24 cellular contexts compared by ENCODE assay signal in the genomic region with DNA sequence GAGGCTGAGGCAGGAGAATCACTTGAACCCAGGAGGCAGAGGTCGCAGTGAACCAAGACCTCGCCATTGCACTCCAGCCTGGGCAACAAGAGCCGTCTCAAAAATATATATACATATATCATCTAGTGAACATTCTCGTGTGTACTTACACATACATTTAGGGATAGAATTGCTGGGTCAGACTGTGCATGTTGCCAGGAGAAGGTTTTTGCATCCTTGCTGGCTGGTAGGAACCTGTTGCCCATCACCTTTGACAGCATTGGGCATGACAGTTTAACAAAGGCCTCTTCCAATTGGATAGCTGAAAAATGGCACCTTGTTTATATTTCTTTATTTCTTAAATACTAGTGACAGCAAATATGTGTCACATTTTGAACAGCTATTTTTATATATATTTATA.
"Had no signal": no experiment of that assay in that cellular context is flagged by ENCODE, and none has a peak within 500 bp of the region (broad histone marks: within the 10 kb centered on the region; RNA-seq: fewer than 3 reads in every experiment).

No MANE protein-coding gene starts in this region.

- H3K9me3 ChIP-seq: stomach, suprapubic skin, testis, thoracic aorta, thyroid gland, tibial artery, tibial nerve, transverse colon, upper lobe of left lung, upper lobe of right lung, uterus, vagina had no signal

- H3K27me3 ChIP-seq: stomach, suprapubic skin, testis, thyroid gland, tibial artery, tibial nerve, transverse colon, upper lobe of left lung, upper lobe of right lung, uterus, vagina had no signal

- H3K4me3 ChIP-seq: stomach, suprapubic skin, testis, thoracic aorta, thyroid gland, tibial artery, tibial nerve, transverse colon, upper lobe of left lung, upper lobe of right lung, uterus, vagina had no signal

- ATAC-seq: stimulated activated effector memory CD8-positive, alpha-beta T cell treated with anti-CD3 and anti-CD28 coated beads, Interleukin-12 subunit alpha, Interleukin-12 subunit beta, amount 100 ng/mL, for 72 hours; stimulated activated memory B cell treated with anti-CD40 and anti-IgM and Interleukin-4, amounts not matched to agents 10 μg/mL and 1 μg/mL and 100 μg/mL, for 72 hours; stimulated activated naive B cell treated with anti-CD40 and anti-IgM and Interleukin-4, amounts not matched to agents 10 μg/mL and 1 μg/mL and 100 μg/mL, for 72 hours; stimulated activated naive CD8-positive, alpha-beta T cell treated with anti-CD3 and anti-CD28 coated beads, Interleukin-15, amount 100 ng/mL, for 72 hours; upper lobe of right lung had no signal

- H3K27ac ChIP-seq: stomach, suprapubic skin, testis, thoracic aorta, thyroid gland, tibial artery, tibial nerve, transverse colon, upper lobe of left lung, upper lobe of right lung, uterus, vagina had no signal

- DNase-seq: stimulated activated CD4-positive, alpha-beta T cell treated with anti-CD3 and anti-CD28 coated beads, Interleukin-2, amount 100 ng/mL, for 24 hours; stimulated activated CD4-positive, alpha-beta T cell treated with anti-CD3 and anti-CD28 coated beads, Interleukin-2, amount 100 ng/mL, for 48 hours; stimulated activated CD4-positive, alpha-beta T cell treated with anti-CD3 and anti-CD28 coated beads, Interleukin-4, amount 100 ng/mL, for 1 hour; stimulated activated CD4-positive, alpha-beta T cell treated with anti-CD3 and anti-CD28 coated beads, Interleukin-4, amount 100 ng/mL, for 24 hours; stimulated activated CD4-positive, alpha-beta T cell treated with anti-CD3 and anti-CD28 coated beads, Interleukin-4, amount 100 ng/mL, for 4 hours; stimulated activated CD8-positive, alpha-beta memory T cell treated with anti-CD3 and anti-CD28 coated beads, Interleukin-4, amount 100 ng/mL, for 48 hours; stimulated activated naive B cell treated with anti-CD40 and anti-IgM and Interleukin-4, amounts not matched to agents 10 μg/mL and 1 μg/mL and 100 μg/mL, for 72 hours; stimulated activated naive CD8-positive, alpha-beta T cell treated with anti-CD3 and anti-CD28 coated beads, Interleukin-15, amount 100 ng/mL, for 72 hours; stomach; substantia nigra; testis; thyroid gland; tibial artery; transverse colon; trophoblast cell; upper lobe of left lung; upper lobe of right lung; uterus had no signal

- H3K36me3 ChIP-seq: uterus had no signal
